Comparison of ENCODE assay signal across 8 cellular contexts in genomic region chr6:80094017-80094416, GRCh38. TPM values are rescaled to one million over a fixed set of nuclear protein-coding genes. Genes with fewer than 3 reads are reported as not detected.
A peak's percentile ranks its signal among the peaks of the same experiment; 100 is the strongest.
DNase-seq lines count a peak whose midpoint lies in the region; ATAC-seq and TF ChIP-seq lines count a peak whose summit lies in the region.

No MANE protein-coding gene starts in this region.

- intact Hi-C loops in uterus (cut with DNase I; ENCODE audit: low total_unique reads): no loop called here

- peak; percentile 10 for DNase-seq in stimulated activated CD4-positive, alpha-beta T cell treated with anti-CD3 and anti-CD28 coated beads, Interleukin-4, amount 100 ng/mL, for 24 hours
- DNase-seq in stimulated activated CD4-positive, alpha-beta T cell treated with anti-CD3 and anti-CD28 coated beads, Interleukin-2, amount 100 ng/mL, for 24 hours: no peak
- DNase-seq in HL-60 (ENCODE audit: low read depth in 1 of 2, low spot score in 1 of 2) (no peak), iPS-NIHi11 (ENCODE audit: low spot score) (peak; percentile 33), uterus (no peak)

- H3K4me1 ChIP-seq in uterus: no peaks in the 10 kb centered on the region

- peak; percentile 12 for TF ChIP-seq CTCF in HL-60 (IDR thresholded peaks at IDR 0.05; ENCODE audit: insufficient read depth, low read length)
- peak; percentile 70 for TF ChIP-seq CTCF in VCaP (conservative IDR thresholded peaks at IDR 0.05)
- TF ChIP-seq CTCF in uterus (IDR thresholded peaks at IDR 0.05): peak in 3 of 4 experiments; percentile 35 to 38 (median 36)

- peaks cover 2% of the 10 kb centered on the region for H3K27me3 ChIP-seq in HL-60 (ENCODE audit: insufficient read depth, poor library complexity, severe bottlenecking)
- no peaks in the 10 kb centered on the region for H3K27me3 ChIP-seq in uterus

- H3K27ac ChIP-seq in HL-60 (replicated peaks): no peak overlapping the region
- H3K27ac ChIP-seq in VCaP: no peak overlapping the region
- no peak overlapping the region for H3K27ac ChIP-seq in uterus

- TF ChIP-seq POLR2A in uterus (IDR thresholded peaks at IDR 0.05): no peak

- H3K9me3 ChIP-seq in uterus: no peaks in the 10 kb centered on the region

- H3K36me3 ChIP-seq in uterus: no peaks in the 10 kb centered on the region

- no peak for ATAC-seq in GM21723 (IDR thresholded peaks at IDR 0.05; ENCODE audit: unreplicated experiment)
- no peak for ATAC-seq in GM21529 (IDR thresholded peaks at IDR 0.05; ENCODE audit: unreplicated experiment)

- no peak overlapping the region for H3K4me3 ChIP-seq in HL-60 (replicated peaks; ENCODE audit: insufficient read depth, low read length)
- no peak overlapping the region for H3K4me3 ChIP-seq in uterus

RNA-seq across cellular contexts. Expression of gene BCKDHB, which starts 12.5 kb away (rescaled TPM):
- total RNA-seq in uterus: 10 to 100 TPM in 2 of 4 donors, 1 to 10 TPM in 2; 7.2 to 35.5 (median 13.2) TPM

Comparison
In these comparisons a context has a peak if more than half of its experiments do, and no peak if none do; other contexts are left out.
1. DNase-seq: peak in stimulated activated CD4-positive, alpha-beta T cell treated with anti-CD3 and anti-CD28 coated beads, Interleukin-4, amount 100 ng/mL, for 24 hours (single experiment) and iPS-NIHi11 (single experiment); none in stimulated activated CD4-positive, alpha-beta T cell treated with anti-CD3 and anti-CD28 coated beads, Interleukin-2, amount 100 ng/mL, for 24 hours (0 of 2), HL-60 (0 of 2) and uterus (0 of 2).
2. CTCF ChIP-seq: peak in every context shown above with its lines; median percentile 70 in VCaP; 36 in uterus; 12 in HL-60.